Comparison of ENCODE assay signal across 8 cellular contexts in genomic region chr7:93148727-93149126, GRCh38. TPM values are rescaled to one million over a fixed set of nuclear protein-coding genes. Genes with fewer than 3 reads are reported as not detected.
A peak's percentile ranks its signal among the peaks of the same experiment; 100 is the strongest.
DNase-seq lines count a peak whose midpoint lies in the region; ATAC-seq and TF ChIP-seq lines count a peak whose summit lies in the region.

No MANE protein-coding gene starts in this region.

- ATAC-seq in T-cell (replicated peaks in 1 of 4) (no peak), foreskin keratinocyte (no peak), GM18519 (IDR thresholded peaks at IDR 0.05; ENCODE audit: low FRiP score, unreplicated experiment) (no peak)
- no peak for ATAC-seq in stimulated activated naive CD8-positive, alpha-beta T cell treated with anti-CD3 and anti-CD28 coated beads, Interleukin-15, amount 100 ng/mL, for 72 hours

- H3K27ac ChIP-seq in foreskin keratinocyte, result peak overlapping the region; percentile 61

- TF ChIP-seq CTCF in foreskin keratinocyte (conservative IDR thresholded peaks at IDR 0.05), result no peak

- no peaks in the 10 kb centered on the region for H3K27me3 Mint-ChIP-seq in activated CD4-positive, alpha-beta T cell treated with anti-CD3 and anti-CD28 coated beads, Interleukin-2, amount 10 ng/mL, durations not matched to agents 7 days and 5 days
- no peaks in the 10 kb centered on the region for H3K27me3 Mint-ChIP-seq in T-cell
- no peaks in the 10 kb centered on the region for H3K27me3 Mint-ChIP-seq in stimulated activated naive CD8-positive, alpha-beta T cell treated with anti-CD3 and anti-CD28 coated beads, Interleukin-15, amount 100 ng/mL, for 72 hours

- H3K9me3 Mint-ChIP-seq in activated CD4-positive, alpha-beta T cell treated with anti-CD3 and anti-CD28 coated beads, Interleukin-2, amount 10 ng/mL, durations not matched to agents 7 days and 5 days, result peaks cover 5% of the 10 kb centered on the region
- no peaks in the 10 kb centered on the region for H3K9me3 Mint-ChIP-seq in T-cell
- H3K9me3 Mint-ChIP-seq in stimulated activated naive CD8-positive, alpha-beta T cell treated with anti-CD3 and anti-CD28 coated beads, Interleukin-15, amount 100 ng/mL, for 72 hours, result peaks cover 8 to 11% of the 10 kb centered on the region in 2 donors

- no peaks in the 10 kb centered on the region for H3K27me3 ChIP-seq in foreskin keratinocyte

- peaks cover 34% of the 10 kb centered on the region for H3K4me1 Mint-ChIP-seq in activated CD4-positive, alpha-beta T cell treated with anti-CD3 and anti-CD28 coated beads, Interleukin-2, amount 10 ng/mL, durations not matched to agents 7 days and 5 days
- peaks cover 30 to 41% (median 35%) of the 10 kb centered on the region in 3 donors for H3K4me1 Mint-ChIP-seq in T-cell
- H3K4me1 Mint-ChIP-seq in stimulated activated naive CD8-positive, alpha-beta T cell treated with anti-CD3 and anti-CD28 coated beads, Interleukin-15, amount 100 ng/mL, for 72 hours, result peaks cover 38% of the 10 kb centered on the region

- CTCF ChIA-PET in activated CD4-positive, alpha-beta T cell treated with anti-CD3 and anti-CD28 coated beads, Interleukin-2, amount 10 ng/mL, durations not matched to agents 7 days and 5 days (lab: Charles Lee), result no interaction called here
- CTCF ChIA-PET in T-cell (lab: Charles Lee), result no interaction called here

- peak overlapping the region; percentile 95 for H3K27ac Mint-ChIP-seq in activated CD4-positive, alpha-beta T cell treated with anti-CD3 and anti-CD28 coated beads, Interleukin-2, amount 10 ng/mL, durations not matched to agents 7 days and 5 days
- H3K27ac Mint-ChIP-seq in T-cell, result peak overlapping the region; percentile 97 to 98
- peak overlapping the region; percentile 99 for H3K27ac Mint-ChIP-seq in stimulated activated naive CD8-positive, alpha-beta T cell treated with anti-CD3 and anti-CD28 coated beads, Interleukin-15, amount 100 ng/mL, for 72 hours

- POLR2A ChIA-PET in activated CD4-positive, alpha-beta T cell treated with anti-CD3 and anti-CD28 coated beads, Interleukin-2, amount 10 ng/mL, durations not matched to agents 7 days and 5 days (lab: Charles Lee), result no interaction called here
- POLR2A ChIA-PET in T-cell (lab: Charles Lee), result no interaction called here

- H3K36me3 Mint-ChIP-seq in activated CD4-positive, alpha-beta T cell treated with anti-CD3 and anti-CD28 coated beads, Interleukin-2, amount 10 ng/mL, durations not matched to agents 7 days and 5 days (ENCODE audit: low read depth), result peaks cover 23% of the 10 kb centered on the region
- peaks cover 5% of the 10 kb centered on the region for H3K36me3 Mint-ChIP-seq in T-cell

- peak overlapping the region; percentile 97 for H3K4me3 Mint-ChIP-seq in activated CD4-positive, alpha-beta T cell treated with anti-CD3 and anti-CD28 coated beads, Interleukin-2, amount 10 ng/mL, durations not matched to agents 7 days and 5 days
- peak overlapping the region; percentile 86 to 87 (median 86) for H3K4me3 Mint-ChIP-seq in T-cell
- H3K4me3 Mint-ChIP-seq in stimulated activated naive CD8-positive, alpha-beta T cell treated with anti-CD3 and anti-CD28 coated beads, Interleukin-15, amount 100 ng/mL, for 72 hours, result peak overlapping the region; percentile 87 to 95

- H3K4me1 ChIP-seq in foreskin keratinocyte, result peaks cover 9% of the 10 kb centered on the region

- DNase-seq in activated CD4-positive, alpha-beta T cell treated with anti-CD3 and anti-CD28 coated beads, Interleukin-2, amount 10 ng/mL, durations not matched to agents 7 days and 5 days, result no peak
- DNase-seq in activated CD4-positive, alpha-beta T cell treated with anti-CD3 and anti-CD28 coated beads for 1 hour, result no peak
- no peak for DNase-seq in T-cell
- DNase-seq in foreskin keratinocyte, result no peak
- DNase-seq in stimulated activated naive CD8-positive, alpha-beta T cell treated with anti-CD3 and anti-CD28 coated beads, Interleukin-15, amount 100 ng/mL, for 72 hours, result no peak
- DNase-seq in activated effector memory CD4-positive, alpha-beta T cell treated with Interleukin-2 at 50 U/mL for 16 hours, result no peak
- DNase-seq in NK-92 treated with Interleukin-12 subunit alpha and Interleukin-12 subunit beta, amount 100 ng/mL, for 24 hours (lab: John Stamatoyannopoulos, UW), result no peak

RNA-seq across cellular contexts. Expression of gene SAMD9L, which starts 0.5 kb away (rescaled TPM):
- total RNA-seq in activated CD4-positive, alpha-beta T cell treated with anti-CD3 and anti-CD28 coated beads, Interleukin-2, amount 10 ng/mL, durations not matched to agents 7 days and 5 days, result 100 to 1,000 TPM; 145 to 166 TPM
- 10 to 100 TPM; 24.7 to 45.5 (median 32.8) TPM for total RNA-seq in T-cell
- 7.6 and 13.5 TPM in 2 replicates for total RNA-seq in foreskin keratinocyte
- polyA plus RNA-seq in foreskin keratinocyte, result 2.9 and 3.7 TPM in 2 replicates

RNA-seq across cellular contexts. Expression of gene SAMD9, which starts 30.9 kb away (rescaled TPM):
- 10 to 100 TPM; 67.3 to 80.1 TPM for total RNA-seq in activated CD4-positive, alpha-beta T cell treated with anti-CD3 and anti-CD28 coated beads, Interleukin-2, amount 10 ng/mL, durations not matched to agents 7 days and 5 days
- total RNA-seq in T-cell (10 to 100 TPM; 28.2 to 42.2 (median 38.1) TPM), foreskin keratinocyte (20.6 and 34.2 TPM in 2 replicates)
- polyA plus RNA-seq in foreskin keratinocyte, result 3.3 and 4.8 TPM in 2 replicates
